ENCODE assay signal across 11 cellular contexts in the genomic region with DNA sequence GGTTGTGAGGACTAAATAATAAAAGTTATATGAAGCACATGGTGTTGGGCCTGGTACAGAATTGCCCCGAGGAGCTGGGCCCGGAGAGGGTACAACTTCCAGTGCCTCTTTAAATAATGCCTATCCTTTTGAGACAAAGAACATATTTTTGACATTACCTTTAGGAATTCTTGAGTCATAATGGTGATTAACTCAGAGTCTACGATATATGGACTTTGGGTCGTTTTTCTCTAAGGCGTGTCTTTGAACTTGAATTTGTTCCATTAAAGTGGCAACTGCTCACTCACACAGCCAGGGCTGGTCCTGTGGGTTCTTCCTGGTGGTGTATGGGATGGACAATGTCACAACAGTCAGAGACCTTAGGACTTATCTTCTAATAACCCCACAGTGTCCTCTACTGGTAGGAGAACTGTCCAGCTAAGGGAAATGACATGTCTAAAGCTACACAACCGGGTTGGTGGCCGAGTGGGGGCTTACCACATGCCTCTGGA.
DNase-seq lines count a peak whose midpoint lies in the region; ATAC-seq, FAIRE-seq and TF ChIP-seq lines count a peak whose summit lies in the region.
"Had no signal": no experiment of that assay in that cellular context is flagged by ENCODE, and none has a peak within 500 bp of the region (broad histone marks: within the 10 kb centered on the region; RNA-seq: fewer than 3 reads in every experiment).

No MANE protein-coding gene starts in this region.

- H3K4me1 ChIP-seq in keratinocyte (ENCODE audit: control insufficient read depth, extremely low read depth, insufficient read depth, low read length) (peaks cover 48% of the 10 kb centered on the region), left lung (peaks cover 0 to 4% of the 10 kb centered on the region in 2 donors)

- H3K27me3 ChIP-seq in keratinocyte (ENCODE audit: control insufficient read depth, extremely low read depth, insufficient read depth, low read length) = no peaks in the 10 kb centered on the region
- H3K27me3 ChIP-seq in left lung = peaks cover 0 to 5% of the 10 kb centered on the region in 2 donors

- dilution Hi-C loops in keratinocyte (cut with MboI; ENCODE audit: extremely low pct_ligation_motif_present, low sequenced_read_pairs) = no loop called here

- H3K27ac ChIP-seq in keratinocyte (ENCODE audit: control insufficient read depth, insufficient read depth, low read length) (peak overlapping the region; percentile 86), left lung (no peak overlapping the region)

- no peaks in the 10 kb centered on the region for H4K20me1 ChIP-seq in keratinocyte (ENCODE audit: control insufficient read depth, extremely low read depth, insufficient read depth, low read length)

- no peaks in the 10 kb centered on the region for H3K79me2 ChIP-seq in keratinocyte (ENCODE audit: control insufficient read depth, insufficient read depth, low read length)

- H3K9me3 ChIP-seq in keratinocyte (ENCODE audit: control insufficient read depth, low read depth, low read length) (no peaks in the 10 kb centered on the region), left lung (no peaks in the 10 kb centered on the region)

- ATAC-seq in GM21529 (IDR thresholded peaks at IDR 0.05; ENCODE audit: unreplicated experiment) = no peak
- no peak for ATAC-seq in left lung

- DNase-seq in AG09319 (ENCODE audit: extremely low read depth, low read depth) (peak; percentile 20), HT1080 (ENCODE audit: low read depth) (peak; percentile 77), keratinocyte (ENCODE audit: low read depth, low spot score) (no peak), NCI-H345 treated with DMSO at 0.1 percent for 48 hours (lab: John Stamatoyannopoulos, UW; ENCODE audit: unreplicated experiment) (no peak), left lung (no peak)
- DNase-seq in stimulated activated naive CD4-positive, alpha-beta T cell (lab: John Stamatoyannopoulos, UW) = no peak
- DNase-seq: activated T-cell treated with anti-CD3 and anti-CD28 coated beads, Interleukin-2, amount 50 U/mL, for 1 hour; NCI-H1105 had no signal

- H3K9me1 ChIP-seq in keratinocyte (ENCODE audit: control insufficient read depth, extremely low read depth, insufficient read depth, low read length) = no peaks in the 10 kb centered on the region

- peak overlapping the region; percentile 60 for H3K4me2 ChIP-seq in keratinocyte (ENCODE audit: control insufficient read depth, extremely low read depth, insufficient read depth, low read depth, low read length)

- intact Hi-C loops in left lung (cut with DNase I) = no loop called here

- H3K36me3 ChIP-seq in keratinocyte (ENCODE audit: control insufficient read depth in 2 of 2, extremely low read depth in 1 of 2, insufficient read depth in 2 of 2, low read length in 2 of 2) (no peaks in the 10 kb centered on the region), left lung (no peaks in the 10 kb centered on the region)

- H3K9ac ChIP-seq in keratinocyte (ENCODE audit: control insufficient read depth, extremely low read depth, insufficient read depth, low read length) = peak overlapping the region; percentile 38

- peak overlapping the region; percentile 24 for H2AFZ ChIP-seq in keratinocyte (ENCODE audit: control insufficient read depth, low read length)

- H3K4me3 ChIP-seq in WI38 (ENCODE audit: low read depth, low read length) (no peak overlapping the region), keratinocyte (ENCODE audit: control insufficient read depth in 2 of 3, extremely low read depth in 1 of 3, insufficient read depth in 2 of 3, low read depth in 1 of 3, low read length in 3 of 3) (no peak overlapping the region), left lung (no peak overlapping the region)

- TF ChIP-seq CTCF in AG09319 (IDR thresholded peaks at IDR 0.05; ENCODE audit: low read depth, low read length) = peak; percentile 33
- peak; percentile 20; the same call in 1 of the 2 replicates for TF ChIP-seq CTCF in WI38 (IDR thresholded peaks at IDR 0.05; ENCODE audit: low read depth, low read length)
- TF ChIP-seq CTCF in keratinocyte (optimal IDR thresholded peaks at IDR 0.05 in 1 of 3, IDR thresholded peaks at IDR 0.05 in 1 of 3, conservative IDR thresholded peaks at IDR 0.05 in 1 of 3; ENCODE audit: extremely low read depth in 1 of 3, insufficient read depth in 2 of 3, low read length in 3 of 3) = peak; percentile 24 to 39 (median 27)
- no peak for TF ChIP-seq CTCF in left lung (IDR thresholded peaks at IDR 0.05)

- no peak for FAIRE-seq in keratinocyte (lab: Jason Lieb, UNC)
- FAIRE-seq: endometrium had no signal

Comparison
In these comparisons a context has a peak if more than half of its experiments do, and no peak if none do; other contexts are left out.
1. DNase-seq: peak in AG09319 (single experiment) and HT1080 (single experiment); none in keratinocyte (single experiment), stimulated activated naive CD4-positive, alpha-beta T cell (0 of 6), NCI-H345 treated with DMSO at 0.1 percent for 48 hours (single experiment) and left lung (0 of 2).
2. CTCF ChIP-seq: peak in AG09319 (single experiment), WI38 (single experiment) and keratinocyte (3 of 3); none in left lung (0 of 2).